33 cellular contexts compared by ENCODE assay signal in the genomic region with DNA sequence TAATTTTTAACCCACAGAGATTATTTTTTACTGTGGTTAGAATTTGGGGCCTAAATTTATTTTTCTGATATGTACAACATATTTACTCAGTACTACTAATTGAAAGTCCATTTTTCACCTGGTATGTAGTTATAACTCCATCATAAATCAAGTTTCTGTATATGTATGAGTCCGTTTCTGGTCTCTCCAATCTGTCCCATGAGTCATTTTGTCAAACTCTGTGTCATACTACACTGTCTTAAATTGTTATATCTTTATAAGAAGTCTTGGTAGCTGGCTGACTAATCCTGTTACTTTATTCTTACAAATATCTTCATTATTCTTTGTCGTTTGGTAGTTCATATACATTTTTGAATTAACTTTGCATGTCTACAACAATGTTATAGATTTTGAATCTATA.
DNase-seq lines count a peak whose midpoint lies in the region; ATAC-seq and TF ChIP-seq lines count a peak whose summit lies in the region.
"Had no signal": no experiment of that assay in that cellular context is flagged by ENCODE, and none has a peak within 500 bp of the region (broad histone marks: within the 10 kb centered on the region; RNA-seq: fewer than 3 reads in every experiment).

No MANE protein-coding gene starts in this region.

- H3K27me3 Mint-ChIP-seq in activated CD4-positive, alpha-beta T cell treated with anti-CD3 and anti-CD28 coated beads for 36 hours, result peaks cover 2% of the 10 kb centered on the region
- H3K27me3 Mint-ChIP-seq in HFFc6 (ENCODE audit: insufficient read depth), result peaks cover 1% of the 10 kb centered on the region; the same call in 1 of the 2 replicates
- H3K27me3 Mint-ChIP-seq: activated B cell treated with CpG ODN at 0.5 μM for 24 hours; CD4-positive, alpha-beta T cell; stimulated activated naive CD8-positive, alpha-beta T cell treated with anti-CD3 and anti-CD28 coated beads, Interleukin-15, Interleukin-2, amounts not matched to agents 100 ng/mL and 50 ng/mL, for 24 hours had no signal

- peak; percentile 64 for ATAC-seq in activated CD4-positive, alpha-beta T cell treated with anti-CD3 and anti-CD28 coated beads for 36 hours
- ATAC-seq in RWPE2 (ENCODE audit: low read depth), result peak; percentile 59; the same call in 2 of the 3 replicates
- ATAC-seq: GM12878, HCT116 had no signal

- DNase-seq in activated CD4-positive, alpha-beta T cell treated with anti-CD3 and anti-CD28 coated beads for 36 hours, result no peak
- DNase-seq in activated CD4-positive, alpha-beta T cell treated with anti-CD3 and anti-CD28 coated beads for 1 hour, result no peak
- DNase-seq in HFFc6, result peak; percentile 13
- DNase-seq in RWPE2 (ENCODE audit: low spot score), result no peak
- peak; percentile 5 for DNase-seq in hepatic stellate cell (ENCODE audit: low spot score)
- DNase-seq in posterior vena cava (ENCODE audit: low spot score), result no peak
- DNase-seq in activated effector memory CD4-positive, alpha-beta T cell treated with Interleukin-2 at 50 U/mL for 16 hours, result no peak
- DNase-seq in GM03348 (ENCODE audit: low spot score), result no peak
- DNase-seq: 8988T; activated B cell treated with CpG ODN at 0.5 μM for 24 hours; activated CD4-positive, alpha-beta T cell treated with anti-CD3 and anti-CD28 coated beads, Interleukin-2, amount 50 U/mL, for 48 hours; anterior cingulate cortex; CD4-positive, alpha-beta T cell; effector memory CD4-positive, alpha-beta T cell; erythroblast; heart left ventricle; kidney; NCI-H1092; NCI-H1694 treated with DMSO at 0.1 percent for 48 hours; NCI-H446 treated with DMSO at 0.1 percent for 48 hours; NCI-H82; SJCRH30; stimulated activated CD4-positive, alpha-beta T cell treated with anti-CD3 and anti-CD28 coated beads, Interleukin-1b, Interleukin-23, amount 100 ng/mL, for 48 hours had no signal

- intact Hi-C loops in activated CD4-positive, alpha-beta T cell treated with anti-CD3 and anti-CD28 coated beads for 36 hours (cut with DNase I, micrococcal nuclease), result no loop called here
- intact Hi-C loops in posterior vena cava (cut with DNase I), result no loop called here

- no peaks in the 10 kb centered on the region for H3K36me3 Mint-ChIP-seq in activated CD4-positive, alpha-beta T cell treated with anti-CD3 and anti-CD28 coated beads for 36 hours (ENCODE audit: low read depth)
- no peaks in the 10 kb centered on the region for H3K36me3 Mint-ChIP-seq in HFFc6 (ENCODE audit: low read depth)
- H3K36me3 Mint-ChIP-seq: activated naive CD4-positive, alpha-beta T cell treated with anti-CD3 and anti-CD28 coated beads, Interleukin-2, amount 50 U/mL, for 24 hours; neural progenitor cell had no signal

- H3K27ac Mint-ChIP-seq in activated CD4-positive, alpha-beta T cell treated with anti-CD3 and anti-CD28 coated beads for 36 hours, result no peak overlapping the region
- H3K27ac Mint-ChIP-seq in HFFc6, result no peak overlapping the region
- H3K27ac Mint-ChIP-seq: activated B cell treated with CpG ODN at 0.5 μM for 24 hours; activated naive CD4-positive, alpha-beta T cell treated with anti-CD3 and anti-CD28 coated beads, Interleukin-2, amount 50 U/mL, for 24 hours; activated T-helper 1 cell treated with anti-CD3 and anti-CD28 coated beads, Interleukin-12 subunit alpha, Interleukin-12 subunit beta, Interleukin-2, Interleukin-4 antibody, amounts not matched to agents 30 ng/mL and 10 ng/mL and 1 ng/mL, durations not matched to agents 14 hours and 24 hours and 36 hours; CD4-positive, alpha-beta T cell; neural progenitor cell; stimulated activated naive CD8-positive, alpha-beta T cell treated with anti-CD3 and anti-CD28 coated beads, Interleukin-15, Interleukin-2, amounts not matched to agents 100 ng/mL and 50 ng/mL, for 24 hours had no signal

- H3K4me3 ChIP-seq in RWPE2 (ENCODE audit: severe bottlenecking), result no peak overlapping the region
- H3K4me3 ChIP-seq: coronary artery, GM12878, heart left ventricle, neural progenitor cell, right atrium auricular region, SJCRH30, thoracic aorta had no signal

- POLR2A ChIA-PET in activated CD4-positive, alpha-beta T cell treated with anti-CD3 and anti-CD28 coated beads for 36 hours (lab: Charles Lee), result no interaction called here

- no peaks in the 10 kb centered on the region for H3K9me3 ChIP-seq in RWPE2 (ENCODE audit: severe bottlenecking)
- H3K9me3 ChIP-seq: heart left ventricle, right atrium auricular region, SJCRH30, thoracic aorta had no signal

- H3K36me3 ChIP-seq in RWPE2 (ENCODE audit: low read depth), result no peaks in the 10 kb centered on the region
- H3K36me3 ChIP-seq: heart left ventricle, neural progenitor cell, right atrium auricular region, SJCRH30, thoracic aorta had no signal

- no peaks in the 10 kb centered on the region for H3K4me1 ChIP-seq in RWPE2 (ENCODE audit: insufficient read depth, poor library complexity, severe bottlenecking)
- H3K4me1 ChIP-seq: heart left ventricle, neural progenitor cell, parathyroid adenoma, right atrium auricular region had no signal

- H3K9me3 Mint-ChIP-seq in activated CD4-positive, alpha-beta T cell treated with anti-CD3 and anti-CD28 coated beads for 36 hours (ENCODE audit: low read depth), result no peaks in the 10 kb centered on the region
- H3K9me3 Mint-ChIP-seq in HFFc6, result no peaks in the 10 kb centered on the region
- H3K9me3 Mint-ChIP-seq: activated B cell treated with CpG ODN at 0.5 μM for 24 hours; activated naive CD4-positive, alpha-beta T cell treated with anti-CD3 and anti-CD28 coated beads, Interleukin-2, amount 50 U/mL, for 24 hours; activated T-helper 1 cell treated with anti-CD3 and anti-CD28 coated beads, Interleukin-12 subunit alpha, Interleukin-12 subunit beta, Interleukin-2, Interleukin-4 antibody, amounts not matched to agents 30 ng/mL and 10 ng/mL and 1 ng/mL, durations not matched to agents 14 hours and 24 hours and 36 hours; CD4-positive, alpha-beta T cell; stimulated activated naive CD8-positive, alpha-beta T cell treated with anti-CD3 and anti-CD28 coated beads, Interleukin-15, Interleukin-2, amounts not matched to agents 100 ng/mL and 50 ng/mL, for 24 hours had no signal

- no peaks in the 10 kb centered on the region for H3K27me3 ChIP-seq in RWPE2 (ENCODE audit: insufficient read depth, poor library complexity, severe bottlenecking)
- H3K27me3 ChIP-seq: heart left ventricle, neural progenitor cell, right atrium auricular region, SJCRH30 had no signal

- no peak overlapping the region for H3K27ac ChIP-seq in RWPE2 (ENCODE audit: poor library complexity, severe bottlenecking)
- H3K27ac ChIP-seq: coronary artery, neural progenitor cell, parathyroid adenoma, SJCRH30, thoracic aorta had no signal

- TF ChIP-seq CTCF in HFFc6 (IDR thresholded peaks at IDR 0.05) (no peak), RWPE2 (IDR thresholded peaks at IDR 0.05; ENCODE audit: poor library complexity, severe bottlenecking) (no peak)

- peaks cover 9% of the 10 kb centered on the region for H3K4me1 Mint-ChIP-seq in activated CD4-positive, alpha-beta T cell treated with anti-CD3 and anti-CD28 coated beads for 36 hours
- peaks cover 16% of the 10 kb centered on the region for H3K4me1 Mint-ChIP-seq in HFFc6 (ENCODE audit: low read depth)
- H3K4me1 Mint-ChIP-seq: activated B cell treated with CpG ODN at 0.5 μM for 24 hours; activated naive CD4-positive, alpha-beta T cell treated with anti-CD3 and anti-CD28 coated beads, Interleukin-2, amount 50 U/mL, for 24 hours had no signal

- CTCF ChIA-PET in activated CD4-positive, alpha-beta T cell treated with anti-CD3 and anti-CD28 coated beads for 36 hours (lab: Charles Lee), result no interaction called here

- H3K4me3 Mint-ChIP-seq in activated CD4-positive, alpha-beta T cell treated with anti-CD3 and anti-CD28 coated beads for 36 hours, result no peak overlapping the region
- no peak overlapping the region for H3K4me3 Mint-ChIP-seq in HFFc6
- H3K4me3 Mint-ChIP-seq: activated B cell treated with CpG ODN at 0.5 μM for 24 hours; activated naive CD4-positive, alpha-beta T cell treated with anti-CD3 and anti-CD28 coated beads, Interleukin-2, amount 50 U/mL, for 24 hours; activated T-helper 1 cell treated with anti-CD3 and anti-CD28 coated beads, Interleukin-12 subunit alpha, Interleukin-12 subunit beta, Interleukin-2, Interleukin-4 antibody, amounts not matched to agents 30 ng/mL and 10 ng/mL and 1 ng/mL, durations not matched to agents 14 hours and 24 hours and 36 hours; CD4-positive, alpha-beta T cell; neural progenitor cell; stimulated activated naive CD8-positive, alpha-beta T cell treated with anti-CD3 and anti-CD28 coated beads, Interleukin-15, Interleukin-2, amounts not matched to agents 100 ng/mL and 50 ng/mL, for 24 hours had no signal

Comparison
In these comparisons a context has a peak if more than half of its experiments do, and no peak if none do; other contexts are left out.
1. DNase-seq: peak in HFFc6 (single experiment) and hepatic stellate cell (single experiment); none in activated CD4-positive, alpha-beta T cell treated with anti-CD3 and anti-CD28 coated beads for 36 hours (single experiment), activated CD4-positive, alpha-beta T cell treated with anti-CD3 and anti-CD28 coated beads for 1 hour (single experiment), RWPE2 (single experiment), posterior vena cava (single experiment), activated effector memory CD4-positive, alpha-beta T cell treated with Interleukin-2 at 50 U/mL for 16 hours (single experiment) and GM03348 (single experiment).